In the genomic region with DNA sequence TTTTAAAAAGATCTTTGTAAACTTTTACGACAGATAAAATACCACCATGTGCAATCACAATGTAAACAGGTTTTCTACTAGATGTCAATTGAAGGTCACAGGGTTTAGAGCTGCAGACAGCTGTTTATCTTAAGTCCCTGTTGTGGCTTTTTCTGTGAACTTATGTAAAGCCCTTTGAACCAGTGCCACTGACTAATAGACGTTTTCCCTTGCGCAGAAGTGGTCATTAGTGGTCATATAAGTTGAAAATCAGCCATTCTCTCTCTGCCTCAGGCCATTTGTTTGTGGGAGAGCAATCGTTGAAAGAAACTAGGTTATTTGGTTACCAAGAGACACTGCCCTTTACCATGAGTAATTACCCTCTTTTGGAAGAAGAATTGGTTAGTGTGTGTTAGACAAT, we compare ENCODE assay signal across 22 cellular contexts. TPM values are rescaled to one million over a fixed set of nuclear protein-coding genes. Genes with fewer than 3 reads are reported as not detected.
DNase-seq lines count a peak whose midpoint lies in the region; ATAC-seq and TF ChIP-seq lines count a peak whose summit lies in the region.
"Had no signal": no experiment of that assay in that cellular context is flagged by ENCODE, and none has a peak within 500 bp of the region (broad histone marks: within the 10 kb centered on the region; RNA-seq: fewer than 3 reads in every experiment).

No MANE protein-coding gene starts in this region.

- CTCF ChIA-PET in SK-N-SH (lab: Yijun Ruan, JAX): no interaction called here

- 0 out of 2 replicates have a peak overlapping the region, but pooled peaks have one; percentile 12 for H2AFZ ChIP-seq in SK-N-SH (ENCODE audit: low read depth)
- H2AFZ ChIP-seq: parathyroid adenoma had no signal

- H3K4me3 ChIP-seq in SK-N-SH (ENCODE audit: low read depth in 2 of 2, low read length in 1 of 2) (peak overlapping the region in 1 of 2 experiments; percentile 5; a peak in 1 of 4 replicates), duodenal mucosa (ENCODE audit: low read depth in 1 of 2, low read length in 2 of 2) (no peak overlapping the region)

- no peaks in the 10 kb centered on the region for H3K79me2 ChIP-seq in SK-N-SH (ENCODE audit: insufficient read depth)
- H3K79me2 ChIP-seq: parathyroid adenoma had no signal

- H3K4me2 ChIP-seq in SK-N-SH: 0 out of 2 replicates have a peak overlapping the region, but pooled peaks have one; percentile 46

- POLR2A ChIA-PET in SK-N-SH (lab: Yijun Ruan, JAX): no interaction called here

- H4K20me1 ChIP-seq in SK-N-SH (ENCODE audit: insufficient read depth): no peaks in the 10 kb centered on the region

- no peak for DNase-seq in SK-N-SH
- DNase-seq in islet precursor cell: peak; percentile 73
- peak; percentile 25 for DNase-seq in stromal cell of bone marrow (ENCODE audit: low read depth)
- DNase-seq in GM13976 (ENCODE audit: low spot score): no peak
- DNase-seq in stimulated activated CD4-positive, alpha-beta T cell treated with anti-CD3 and anti-CD28 coated beads, Interleukin-4, amount 100 ng/mL, for 4 hours: no peak
- DNase-seq: 8988T; activated CD4-positive, alpha-beta memory T cell treated with anti-CD3 and anti-CD28 coated beads, Interleukin-2, amount 10 ng/mL, durations not matched to agents 7 days and 5 days; activated T-cell treated with anti-CD3 and anti-CD28 coated beads, Interleukin-2, amount 50 U/mL, for 48 hours; DMS 273 treated with DMSO at 0.1 percent for 48 hours; Kasumi-1; naive B cell; NCI-H1436; NCI-H345; stimulated activated naive CD4-positive, alpha-beta T cell treated with Interleukin-2 at 50 U/mL for 16 hours; T-helper 1 cell had no signal

- no peak for TF ChIP-seq EP300 in SK-N-SH (IDR thresholded peaks at IDR 0.05; ENCODE audit: borderline replicate concordance in 1 of 2, low read depth in 1 of 2, low read length in 1 of 2)

- in situ Hi-C loops in GM13976 (cut with MboI; ENCODE audit: low sequenced_read_pairs, unreplicated experiment): no loop called here

- 59% methylated on average over 4 of the region's 4 CpGs for WGBS in SK-N-SH (ENCODE audit: low lambda C conversion rate)

- no peaks in the 10 kb centered on the region for H3K9me2 ChIP-seq in SK-N-SH

- no peaks in the 10 kb centered on the region for H3K36me3 ChIP-seq in SK-N-SH (replicated peaks in 1 of 2; ENCODE audit: control insufficient read depth in 1 of 2, insufficient read depth in 2 of 2, low read length in 1 of 2)
- no peaks in the 10 kb centered on the region for H3K36me3 ChIP-seq in duodenal mucosa (ENCODE audit: control insufficient read depth in 1 of 2, insufficient read depth in 2 of 2, low read length in 2 of 2)

- H3F3A ChIP-seq in SK-N-SH (replicated peaks; ENCODE audit: insufficient read depth): peaks cover 14% of the 10 kb centered on the region

- no peak for ATAC-seq in SK-N-SH treated with all-trans-retinoic acid at 6 μM for 48 hours
- no peak for ATAC-seq in HG02981 (IDR thresholded peaks at IDR 0.05; ENCODE audit: unreplicated experiment)
- ATAC-seq: activated naive CD4-positive, alpha-beta T cell treated with anti-CD3 and anti-CD28 coated beads, Interleukin-2, amount 50 U/mL, for 72 hours; Right ventricle myocardium inferior had no signal

- H3K9ac ChIP-seq in SK-N-SH: no peak overlapping the region
- H3K9ac ChIP-seq in duodenal mucosa (ENCODE audit: low read depth in 1 of 2, low read length in 2 of 2): no peak overlapping the region
- H3K9ac ChIP-seq: parathyroid adenoma had no signal

- TF ChIP-seq CTCF in SK-N-SH (IDR thresholded peaks at IDR 0.05): no peak
- no peak for TF ChIP-seq CTCF in GM13976 (IDR thresholded peaks at IDR 0.05; ENCODE audit: borderline replicate concordance, control extremely low read depth, extremely low read depth, insufficient read depth, missing control alignments)

- H3K27ac ChIP-seq in SK-N-SH (ENCODE audit: low read depth in 2 of 2, low read length in 1 of 2) (peak overlapping the region; percentile 64 to 79), duodenal mucosa (ENCODE audit: low read depth, low read length) (peak overlapping the region; percentile 6)
- H3K27ac ChIP-seq: dorsolateral prefrontal cortex, parathyroid adenoma had no signal

- TF ChIP-seq RAD21 in SK-N-SH (IDR thresholded peaks at IDR 0.05; ENCODE audit: low read length): no peak

- H3K9me3 ChIP-seq in SK-N-SH (no peaks in the 10 kb centered on the region), duodenal mucosa (ENCODE audit: control insufficient read depth in 1 of 2, low read length in 2 of 2) (no peaks in the 10 kb centered on the region)

- peaks cover 5 to 23% of the 10 kb centered on the region in 2 experiments for H3K4me1 ChIP-seq in SK-N-SH (ENCODE audit: control insufficient read depth in 1 of 2, insufficient read depth in 2 of 2, low read depth in 1 of 2, low read length in 1 of 2)
- peaks cover 3 to 4% of the 10 kb centered on the region in 2 donors for H3K4me1 ChIP-seq in duodenal mucosa (ENCODE audit: control insufficient read depth in 1 of 2, insufficient read depth in 2 of 2, low read length in 2 of 2)
- H3K4me1 ChIP-seq: parathyroid adenoma had no signal

- H3K27me3 ChIP-seq in SK-N-SH (ENCODE audit: insufficient read depth) (no peaks in the 10 kb centered on the region), duodenal mucosa (ENCODE audit: control insufficient read depth in 1 of 2, insufficient read depth in 2 of 2, low read length in 2 of 2) (no peaks in the 10 kb centered on the region)
- H3K27me3 ChIP-seq: dorsolateral prefrontal cortex had no signal

TF ChIP-seq in SK-N-SH, 30 proteins besides CTCF, POLR2A, EP300 and RAD21:
- TF ChIP-seq NFIC (IDR thresholded peaks at IDR 0.05; ENCODE audit: borderline replicate concordance) (no peak), TCF12 (IDR thresholded peaks at IDR 0.05) (no peak), NRF1 (IDR thresholded peaks at IDR 0.05; ENCODE audit: low read depth, low read length) (no peak), EZH2phosphoT487 (IDR thresholded peaks at IDR 0.05; ENCODE audit: borderline replicate concordance, low read depth) (no peak), FOSL2 (IDR thresholded peaks at IDR 0.05; ENCODE audit: borderline replicate concordance, low read depth) (no peak)

TF ChIP-seq in SK-N-SH treated with all-trans-retinoic acid at 6 μM for 48 hours, 23 proteins besides CTCF, POLR2A, EP300 and RAD21 (continues in another document):
- TF ChIP-seq PPARA (CRISPR knock-in tag; IDR thresholded peaks at IDR 0.05; ENCODE audit: borderline replicate concordance) (no peak), ISL1 (CRISPR knock-in tag; IDR thresholded peaks at IDR 0.05) (no peak), BACH2 (CRISPR knock-in tag; IDR thresholded peaks at IDR 0.05; ENCODE audit: borderline replicate concordance) (no peak), ARNTL (CRISPR knock-in tag; IDR thresholded peaks at IDR 0.05; ENCODE audit: borderline replicate concordance, low read depth) (no peak), TOX (CRISPR knock-in tag; IDR thresholded peaks at IDR 0.05; ENCODE audit: borderline replicate concordance) (no peak), RARB (CRISPR knock-in tag; IDR thresholded peaks at IDR 0.05) (no peak), OSR1 (CRISPR knock-in tag; IDR thresholded peaks at IDR 0.05) (no peak), ESRRG (CRISPR knock-in tag; IDR thresholded peaks at IDR 0.05) (no peak), TCF4 (CRISPR knock-in tag; IDR thresholded peaks at IDR 0.05; ENCODE audit: borderline replicate concordance) (no peak), ZNF8 (CRISPR knock-in tag; IDR thresholded peaks at IDR 0.05) (no peak), SNAI2 (CRISPR knock-in tag; IDR thresholded peaks at IDR 0.05) (no peak), ZC3H10 (CRISPR knock-in tag; IDR thresholded peaks at IDR 0.05) (no peak)
- TF ChIP-seq, protein P1, sequence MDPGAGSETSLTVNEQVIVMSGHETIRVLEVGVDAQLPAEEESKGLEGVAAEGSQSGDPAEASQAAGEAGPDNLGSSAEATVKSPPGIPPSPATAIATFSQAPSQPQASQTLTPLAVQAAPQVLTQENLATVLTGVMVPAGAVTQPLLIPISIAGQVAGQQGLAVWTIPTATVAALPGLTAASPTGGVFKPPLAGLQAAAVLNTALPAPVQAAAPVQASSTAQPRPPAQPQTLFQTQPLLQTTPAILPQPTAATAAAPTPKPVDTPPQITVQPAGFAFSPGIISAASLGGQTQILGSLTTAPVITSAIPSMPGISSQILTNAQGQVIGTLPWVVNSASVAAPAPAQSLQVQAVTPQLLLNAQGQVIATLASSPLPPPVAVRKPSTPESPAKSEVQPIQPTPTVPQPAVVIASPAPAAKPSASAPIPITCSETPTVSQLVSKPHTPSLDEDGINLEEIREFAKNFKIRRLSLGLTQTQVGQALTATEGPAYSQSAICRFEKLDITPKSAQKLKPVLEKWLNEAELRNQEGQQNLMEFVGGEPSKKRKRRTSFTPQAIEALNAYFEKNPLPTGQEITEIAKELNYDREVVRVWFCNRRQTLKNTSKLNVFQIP (CRISPR knock-in tag; IDR thresholded peaks at IDR 0.05; ENCODE audit: borderline replicate concordance, low read depth): no peak
- TF ChIP-seq, protein P2, sequence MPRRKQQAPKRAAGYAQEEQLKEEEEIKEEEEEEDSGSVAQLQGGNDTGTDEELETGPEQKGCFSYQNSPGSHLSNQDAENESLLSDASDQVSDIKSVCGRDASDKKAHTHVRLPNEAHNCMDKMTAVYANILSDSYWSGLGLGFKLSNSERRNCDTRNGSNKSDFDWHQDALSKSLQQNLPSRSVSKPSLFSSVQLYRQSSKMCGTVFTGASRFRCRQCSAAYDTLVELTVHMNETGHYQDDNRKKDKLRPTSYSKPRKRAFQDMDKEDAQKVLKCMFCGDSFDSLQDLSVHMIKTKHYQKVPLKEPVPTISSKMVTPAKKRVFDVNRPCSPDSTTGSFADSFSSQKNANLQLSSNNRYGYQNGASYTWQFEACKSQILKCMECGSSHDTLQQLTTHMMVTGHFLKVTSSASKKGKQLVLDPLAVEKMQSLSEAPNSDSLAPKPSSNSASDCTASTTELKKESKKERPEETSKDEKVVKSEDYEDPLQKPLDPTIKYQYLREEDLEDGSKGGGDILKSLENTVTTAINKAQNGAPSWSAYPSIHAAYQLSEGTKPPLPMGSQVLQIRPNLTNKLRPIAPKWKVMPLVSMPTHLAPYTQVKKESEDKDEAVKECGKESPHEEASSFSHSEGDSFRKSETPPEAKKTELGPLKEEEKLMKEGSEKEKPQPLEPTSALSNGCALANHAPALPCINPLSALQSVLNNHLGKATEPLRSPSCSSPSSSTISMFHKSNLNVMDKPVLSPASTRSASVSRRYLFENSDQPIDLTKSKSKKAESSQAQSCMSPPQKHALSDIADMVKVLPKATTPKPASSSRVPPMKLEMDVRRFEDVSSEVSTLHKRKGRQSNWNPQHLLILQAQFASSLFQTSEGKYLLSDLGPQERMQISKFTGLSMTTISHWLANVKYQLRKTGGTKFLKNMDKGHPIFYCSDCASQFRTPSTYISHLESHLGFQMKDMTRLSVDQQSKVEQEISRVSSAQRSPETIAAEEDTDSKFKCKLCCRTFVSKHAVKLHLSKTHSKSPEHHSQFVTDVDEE (CRISPR knock-in tag; IDR thresholded peaks at IDR 0.05): no peak

RNA-seq across cellular contexts. Expression of a gene that starts 23.9 kb away (rescaled TPM):
- 0.74 and 0.75 TPM in 2 replicates for polyA plus RNA-seq in SK-N-SH (2012; rRNA removed)
- polyA plus RNA-seq in SK-N-SH (2012; cell fraction: cytosol; rRNA removed): 0.20 and 0.31 TPM in 2 replicates
- polyA plus RNA-seq in SK-N-SH (2012; cell fraction: nucleus; rRNA removed): 1.8 and 2.6 TPM in 2 replicates

Comparison
In these comparisons a context has a peak if more than half of its experiments do, and no peak if none do; other contexts are left out.
1. DNase-seq: peak in islet precursor cell (single experiment) and stromal cell of bone marrow (single experiment); none in SK-N-SH (single experiment), GM13976 (single experiment) and stimulated activated CD4-positive, alpha-beta T cell treated with anti-CD3 and anti-CD28 coated beads, Interleukin-4, amount 100 ng/mL, for 4 hours (0 of 2).